In genomic region chr17:68035131-68035522, GRCh38 we compare ENCODE assay signal across 1 cellular context.
TF ChIP-seq lines count a peak whose summit lies in the region.

No MANE protein-coding gene starts in this region.

TF ChIP-seq in H1, 55 proteins besides CTCF, POLR2A, EP300 and RAD21 (continued from another document):
- TF ChIP-seq GTF2F1 (IDR thresholded peaks at IDR 0.05; ENCODE audit: borderline replicate concordance, low read depth, low read length) (no peak), E2F6 (IDR thresholded peaks at IDR 0.05) (no peak), TAF7 (optimal IDR thresholded peaks at IDR 0.05; ENCODE audit: borderline replicate concordance, low read depth, low read length) (peak; percentile 5)
